In genomic region chr11:60926500-60926899, GRCh38 we compare ENCODE assay signal across 17 cellular contexts. TPM values are rescaled to one million over a fixed set of nuclear protein-coding genes. Genes with fewer than 3 reads are reported as not detected.
DNase-seq lines count a peak whose midpoint lies in the region; ATAC-seq, FAIRE-seq and TF ChIP-seq lines count a peak whose summit lies in the region.
"Had no signal": no experiment of that assay in that cellular context is flagged by ENCODE, and none has a peak within 500 bp of the region (broad histone marks: within the 10 kb centered on the region; RNA-seq: fewer than 3 reads in every experiment).

No MANE protein-coding gene starts in this region.

- no peak overlapping the region for H3K27ac ChIP-seq in K562 (ENCODE audit: extremely low read depth, low read depth, low read length)
- no peak overlapping the region for H3K27ac ChIP-seq in iPS-20b (ENCODE audit: low read length)
- no peak overlapping the region for H3K27ac ChIP-seq in spleen
- no peak overlapping the region for H3K27ac ChIP-seq in stomach
- H3K27ac ChIP-seq: PC-9, SK-N-MC had no signal

- no peaks in the 10 kb centered on the region for H3K9me1 ChIP-seq in K562 (ENCODE audit: control insufficient read depth, insufficient read depth, low read length)

- H3K27ac Mint-ChIP-seq in activated T-helper 17 cell treated with anti-CD3 and anti-CD28 coated beads, Interleukin-2, amount 50 U/mL, for 72 hours: no peak overlapping the region

- no peak overlapping the region for H3K4me2 ChIP-seq in K562 (ENCODE audit: insufficient read depth, low read length)

- no peaks in the 10 kb centered on the region for H3K79me2 ChIP-seq in K562 (ENCODE audit: control insufficient read depth, insufficient read depth, low read length)

- POLR2A ChIA-PET in K562 (lab: Yijun Ruan, JAX): interaction anchor here (1.3 to 1.9 kb wide), 3 partner anchors 11 to 213 kb away, joined by 3 to 7 read pairs (median 3); partner anchors contain the start of gene TMEM109

- no peak for TF ChIP-seq POLR2A in K562 (conservative IDR thresholded peaks at IDR 0.05)
- TF ChIP-seq POLR2A in spleen (IDR thresholded peaks at IDR 0.05): no peak
- TF ChIP-seq POLR2A in stomach (IDR thresholded peaks at IDR 0.05): no peak

- 25% methylated on average over 8 of the region's 8 CpGs for WGBS in K562 (ENCODE audit: insufficient coverage, low coverage, missing lambda C conversion rate)
- WGBS in spleen, 5 donors: 93 to 95% (median 94%) methylated on average over 8 of the region's 8 CpGs
- 88 to 96% (median 91%) methylated on average over 8 of the region's 8 CpGs for WGBS in stomach, 5 donors

- CTCF ChIA-PET in K562 (lab: Yijun Ruan, JAX; ENCODE audit: low intra/inter-chr PET ratio): no interaction called here

- H3K9ac ChIP-seq in K562 (ENCODE audit: insufficient read depth in 1 of 2, low read depth in 2 of 2, low read length in 2 of 2): no peak overlapping the region
- no peak overlapping the region for H3K9ac ChIP-seq in iPS-20b (ENCODE audit: low read depth, low read length)

- H4K20me1 ChIP-seq in K562 (replicated peaks; ENCODE audit: control insufficient read depth, insufficient read depth, low read length): 0 out of 2 replicates have a peak, but pooled peaks cover 10% of the 10 kb centered on the region

- no peak for FAIRE-seq in K562 (lab: Jason Lieb, UNC)
- FAIRE-seq: A204.1, H54 had no signal

- H3K27me3 ChIP-seq in K562 (ENCODE audit: control insufficient read depth in 2 of 2, insufficient read depth in 2 of 2, low read length in 2 of 2): peaks cover 50 to 70% of the 10 kb centered on the region in 2 experiments
- no peaks in the 10 kb centered on the region for H3K27me3 ChIP-seq in iPS-20b (ENCODE audit: insufficient read depth, low read length)
- H3K27me3 ChIP-seq in spleen (replicated peaks in 1 of 7): peaks cover 0 to 35% (median 15%) of the 10 kb centered on the region in 7 donors
- peaks cover 0 to 28% (median 14%) of the 10 kb centered on the region in 3 donors for H3K27me3 ChIP-seq in stomach

- H3K27me3 Mint-ChIP-seq in activated T-helper 17 cell treated with anti-CD3 and anti-CD28 coated beads, Interleukin-2, amount 50 U/mL, for 72 hours: peaks cover 13% of the 10 kb centered on the region

- no peak for TF ChIP-seq RAD21 in K562 (CRISPR knock-in tag; conservative IDR thresholded peaks at IDR 0.05 in 1 of 2, IDR thresholded peaks at IDR 0.05 in 1 of 2)

- peaks cover 10% of the 10 kb centered on the region for H3K4me1 Mint-ChIP-seq in activated T-helper 17 cell treated with anti-CD3 and anti-CD28 coated beads, Interleukin-2, amount 50 U/mL, for 72 hours

- intact Hi-C loops in K562 (cut with micrococcal nuclease): no loop called here
- intact Hi-C loops in spleen (cut with DNase I; ENCODE audit: low total_unique reads): no loop called here
- intact Hi-C loops in stomach (cut with DNase I; ENCODE audit: low total_unique reads): no loop called here

- peaks cover 0 to 22% of the 10 kb centered on the region in 2 experiments; a peak in 3 of 5 replicates for H3K4me1 ChIP-seq in K562 (replicated peaks in 1 of 2; ENCODE audit: control insufficient read depth in 2 of 2, insufficient read depth in 2 of 2, low read length in 2 of 2)
- peaks cover 2% of the 10 kb centered on the region; the same call in 1 of the 2 replicates for H3K4me1 ChIP-seq in iPS-20b (ENCODE audit: insufficient read depth, low read length)
- H3K4me1 ChIP-seq in spleen: peaks cover 9 to 42% (median 31%) of the 10 kb centered on the region in 6 donors
- peaks cover 18 to 50% (median 44%) of the 10 kb centered on the region in 4 donors for H3K4me1 ChIP-seq in stomach

- no peaks in the 10 kb centered on the region for H3K9me3 ChIP-seq in K562 (replicated peaks; ENCODE audit: control insufficient read depth, insufficient read depth, low read depth, low read length)
- H3K9me3 ChIP-seq in iPS-20b (ENCODE audit: insufficient read depth, low read depth, low read length): no peaks in the 10 kb centered on the region
- H3K9me3 ChIP-seq in spleen: no peaks in the 10 kb centered on the region
- no peaks in the 10 kb centered on the region for H3K9me3 ChIP-seq in stomach

- DNase-seq in NCI-H2227 (lab: John Stamatoyannopoulos, UW; ENCODE audit: unreplicated experiment) (peak; percentile 36), NCI-H2227 treated with DMSO at 0.1 percent for 48 hours (lab: John Stamatoyannopoulos, UW) (no peak), K562 (ENCODE audit: extremely low read depth in 1 of 4, low spot score in 3 of 4) (no peak), spleen (peak; percentile 65), COLO829 (ENCODE audit: low spot score) (no peak), stomach (no peak)
- DNase-seq: DND-41, GF-D8, NCI-H2029, NCI-H748 treated with DMSO at 0.1 percent for 48 hours had no signal

- no peaks in the 10 kb centered on the region for H3K9me3 Mint-ChIP-seq in activated T-helper 17 cell treated with anti-CD3 and anti-CD28 coated beads, Interleukin-2, amount 50 U/mL, for 72 hours

- TF ChIP-seq EP300 in K562 (IDR thresholded peaks at IDR 0.05; ENCODE audit: low read length) (no peak), stomach (IDR thresholded peaks at IDR 0.05) (no peak)

- in situ Hi-C loops in K562 (cut with MboI): no loop called here

- H3K36me3 ChIP-seq in K562 (ENCODE audit: control insufficient read depth, insufficient read depth, low read length) (peaks cover 17% of the 10 kb centered on the region; the same call in 2 of the 3 replicates), iPS-20b (ENCODE audit: insufficient read depth, low read depth, low read length) (peaks cover 54% of the 10 kb centered on the region), spleen (peaks cover 0 to 22% (median 17%) of the 10 kb centered on the region in 6 donors), stomach (peaks cover 16 to 52% (median 32%) of the 10 kb centered on the region in 4 donors)

- no TSS peak for BruUV-seq in K562 (replicated peaks; lab: Mats Ljungman, UMichigan)

- H3K4me3 ChIP-seq in K562 (no peak overlapping the region), iPS-20b (ENCODE audit: low read length) (0 out of 2 replicates have a peak overlapping the region, but pooled peaks have one; percentile 91), spleen (no peak overlapping the region), stomach (no peak overlapping the region)
- H3K4me3 ChIP-seq: SK-N-MC had no signal

- no peak for TF ChIP-seq CTCF in K562 (IDR thresholded peaks at IDR 0.05 in 2 of 3, conservative IDR thresholded peaks at IDR 0.05 in 1 of 3; ENCODE audit: insufficient read depth in 2 of 3, low read depth in 1 of 3, low read length in 3 of 3)
- no peak for TF ChIP-seq CTCF in spleen (IDR thresholded peaks at IDR 0.05 in 8 of 11, conservative IDR thresholded peaks at IDR 0.05 in 3 of 11)
- no peak for TF ChIP-seq CTCF in stomach (IDR thresholded peaks at IDR 0.05)

- ATAC-seq in K562: no peak
- no peak for ATAC-seq in activated T-helper 17 cell treated with anti-CD3 and anti-CD28 coated beads, Interleukin-2, amount 50 U/mL, for 72 hours (replicated peaks)

- H3K36me3 Mint-ChIP-seq in activated T-helper 17 cell treated with anti-CD3 and anti-CD28 coated beads, Interleukin-2, amount 50 U/mL, for 72 hours (ENCODE audit: low read depth): peaks cover 27% of the 10 kb centered on the region

- H2AFZ ChIP-seq in K562 (ENCODE audit: low read depth, low read length): no peak overlapping the region
- H2AFZ ChIP-seq: PC-9 had no signal

- no peak overlapping the region for H3K4me3 Mint-ChIP-seq in activated T-helper 17 cell treated with anti-CD3 and anti-CD28 coated beads, Interleukin-2, amount 50 U/mL, for 72 hours

RNA-seq across cellular contexts. Expression of gene TMEM132A, which starts 2.2 kb away (rescaled TPM):
- total RNA-seq in K562 (2011; cell fraction: chromatin; rRNA removed; ENCODE audit: low replicate concordance): 0.77 and 2.6 TPM in 2 replicates
- 1.4 and 2.5 TPM in 2 replicates for total RNA-seq in K562 (2011; cell fraction: nucleolus; rRNA removed)
- 1.2 and 2.1 TPM in 2 replicates for total RNA-seq in K562 (2011; cell fraction: nucleoplasm; rRNA removed)
- total RNA-seq in K562 (2014; rRNA removed): 0.12 and 0.14 TPM in 2 replicates
- total RNA-seq in K562 (2014; rRNA removed; fragmentation: Illumina TruSeq; extraction: Trizol): not detected in 2 replicates
- 0.04 TPM in 1 of 2 replicates, not detected in the other for total RNA-seq in K562 (2015; rRNA removed; fragmentation: Illumina TruSeq; extraction: Trizol)
- total RNA-seq in K562 (2021): 0.24 and 0.47 TPM in 2 replicates
- 0.18 and 0.20 TPM in 2 replicates for polyA plus RNA-seq in K562 (2011; rRNA removed)
- 0.03 and 0.30 TPM in 2 replicates for polyA plus RNA-seq in K562 (2011; cell fraction: cytosol; rRNA removed)
- 1.1 and 3.4 TPM in 2 replicates for polyA plus RNA-seq in K562 (2011; cell fraction: nucleus; rRNA removed)
- 0.12 and 0.26 TPM in 2 replicates for polyA plus RNA-seq in K562 (2012)
- not detected in 2 replicates for polyA plus RNA-seq in K562 (2014; fragmentation: Illumina TruSeq; extraction: Trizol)
- polyA plus RNA-seq in K562 (2014; fragmentation: Nextera tagmentation; extraction: Ambion mirVana): not detected
- 0.93 and 1.1 TPM in 2 replicates for polyA plus RNA-seq in K562 (2014; rRNA removed)
- polyA minus RNA-seq in K562 (2011; rRNA and poly(A)+ RNA removed): 0.15 and 0.46 TPM in 2 replicates
- 0.73 and 1.4 TPM in 2 replicates for polyA minus RNA-seq in K562 (2011; cell fraction: cytosol; rRNA and poly(A)+ RNA removed)
- 1.8 and 2.2 TPM in 2 replicates for polyA minus RNA-seq in K562 (2011; cell fraction: nucleus; rRNA and poly(A)+ RNA removed)
- total RNA-seq in spleen: 10 to 100 TPM in 4 of 7 donors, 1 to 10 TPM in 3; 5.6 to 15.6 (median 13.0) TPM
- polyA plus RNA-seq in spleen: 10 to 100 TPM in 1 of 3 donors, 1 to 10 TPM in 2; 5.7 to 11.4 (median 7.1) TPM
- under 1 TPM in 1 of 2 donors, not detected in 1; 0.29 TPM for total RNA-seq in activated T-helper 17 cell treated with anti-CD3 and anti-CD28 coated beads, Interleukin-2, amount 50 U/mL, for 72 hours
- 100 to 1,000 TPM in 1 of 5 donors, 10 to 100 TPM in 3, 1 to 10 TPM in 1; 8.4 to 142 (median 29.2) TPM for total RNA-seq in stomach
- polyA plus RNA-seq in stomach: 10 to 100 TPM in 2 of 3 donors, 1 to 10 TPM in 1; 8.4 to 62.9 (median 25.2) TPM

RNA-seq across cellular contexts. Expression of gene TMEM109, which starts 12.5 kb away (rescaled TPM):
- total RNA-seq in K562 (2011; cell fraction: chromatin; rRNA removed; ENCODE audit: low replicate concordance): 15.1 and 39.4 TPM in 2 replicates
- 48.2 and 68.0 TPM in 2 replicates for total RNA-seq in K562 (2011; cell fraction: nucleolus; rRNA removed)
- 65.5 and 90.9 TPM in 2 replicates for total RNA-seq in K562 (2011; cell fraction: nucleoplasm; rRNA removed)
- total RNA-seq in K562 (2014; rRNA removed) (26.8 and 48.2 TPM in 2 replicates), K562 (2014; rRNA removed; fragmentation: Illumina TruSeq; extraction: Trizol) (23.3 and 30.5 TPM in 2 replicates), K562 (2015; rRNA removed; fragmentation: Illumina TruSeq; extraction: Trizol) (31.3 and 32.7 TPM in 2 replicates), K562 (2021) (69.8 and 79.0 TPM in 2 replicates), spleen (100 to 1,000 TPM in 6 of 7 donors, 10 to 100 TPM in 1; 82.1 to 125 (median 109) TPM), stomach (10 to 100 TPM; 27.4 to 97.0 (median 80.8) TPM)
- polyA plus RNA-seq in K562 (2011; rRNA removed) (16.2 and 24.9 TPM in 2 replicates), K562 (2014; fragmentation: Illumina TruSeq; extraction: Trizol) (71.3 and 83.1 TPM in 2 replicates), K562 (2014; fragmentation: Nextera tagmentation; extraction: Ambion mirVana) (10 to 100 TPM in 1 of 2 experiments, 1 to 10 TPM in 1; 9.2 to 18.3 TPM), K562 (2014; rRNA removed) (31.7 and 44.0 TPM in 2 replicates), spleen (10 to 100 TPM; 53.6 to 84.7 (median 84.5) TPM), stomach (100 to 1,000 TPM in 1 of 3 donors, 10 to 100 TPM in 2; 31.2 to 122 (median 50.1) TPM)
- 21.6 and 39.6 TPM in 2 replicates for polyA plus RNA-seq in K562 (2011; cell fraction: cytosol; rRNA removed)
- polyA plus RNA-seq in K562 (2011; cell fraction: nucleus; rRNA removed): 16.5 and 20.7 TPM in 2 replicates
- polyA plus RNA-seq in K562 (2012): 43.2 and 51.4 TPM in 2 replicates
- 10.7 and 12.1 TPM in 2 replicates for polyA minus RNA-seq in K562 (2011; rRNA and poly(A)+ RNA removed)
- polyA minus RNA-seq in K562 (2011; cell fraction: cytosol; rRNA and poly(A)+ RNA removed): 20.4 and 24.0 TPM in 2 replicates
- 5.5 and 8.0 TPM in 2 replicates for polyA minus RNA-seq in K562 (2011; cell fraction: nucleus; rRNA and poly(A)+ RNA removed)
- 10 to 100 TPM; 42.8 to 99.7 TPM for total RNA-seq in activated T-helper 17 cell treated with anti-CD3 and anti-CD28 coated beads, Interleukin-2, amount 50 U/mL, for 72 hours

RNA-seq across cellular contexts. Expression of gene PRPF19, which starts 20.1 kb away (rescaled TPM):
- 44.6 and 81.5 TPM in 2 replicates for total RNA-seq in K562 (2011; cell fraction: chromatin; rRNA removed; ENCODE audit: low replicate concordance)
- 57.1 and 61.7 TPM in 2 replicates for total RNA-seq in K562 (2011; cell fraction: nucleolus; rRNA removed)
- total RNA-seq in K562 (2011; cell fraction: nucleoplasm; rRNA removed): 54.4 and 88.4 TPM in 2 replicates
- total RNA-seq in K562 (2014; rRNA removed): 93.5 and 122 TPM in 2 replicates
- total RNA-seq in K562 (2014; rRNA removed; fragmentation: Illumina TruSeq; extraction: Trizol): 58.4 and 68.0 TPM in 2 replicates
- 84.9 and 89.6 TPM in 2 replicates for total RNA-seq in K562 (2015; rRNA removed; fragmentation: Illumina TruSeq; extraction: Trizol)
- total RNA-seq in K562 (2021): 193 and 208 TPM in 2 replicates
- polyA plus RNA-seq in K562 (2011; rRNA removed): 31.5 and 61.8 TPM in 2 replicates
- 40.2 and 96.7 TPM in 2 replicates for polyA plus RNA-seq in K562 (2011; cell fraction: cytosol; rRNA removed)
- polyA plus RNA-seq in K562 (2011; cell fraction: nucleus; rRNA removed): 41.7 and 70.4 TPM in 2 replicates
- 146 and 194 TPM in 2 replicates for polyA plus RNA-seq in K562 (2012)
- polyA plus RNA-seq in K562 (2014; fragmentation: Illumina TruSeq; extraction: Trizol): 212 and 213 TPM in 2 replicates
- 10 to 100 TPM in 1 of 2 experiments, 1 to 10 TPM in 1; 9.4 to 16.5 TPM for polyA plus RNA-seq in K562 (2014; fragmentation: Nextera tagmentation; extraction: Ambion mirVana)
- 73.1 and 73.2 TPM in 2 replicates for polyA plus RNA-seq in K562 (2014; rRNA removed)
- polyA minus RNA-seq in K562 (2011; rRNA and poly(A)+ RNA removed): 23.9 and 28.7 TPM in 2 replicates
- 53.3 and 75.9 TPM in 2 replicates for polyA minus RNA-seq in K562 (2011; cell fraction: cytosol; rRNA and poly(A)+ RNA removed)
- 41.1 and 43.4 TPM in 2 replicates for polyA minus RNA-seq in K562 (2011; cell fraction: nucleus; rRNA and poly(A)+ RNA removed)
- total RNA-seq in spleen: 10 to 100 TPM; 58.7 to 81.1 (median 73.4) TPM
- 10 to 100 TPM; 65.2 to 76.7 (median 66.4) TPM for polyA plus RNA-seq in spleen
- 100 to 1,000 TPM in 1 of 2 donors, 10 to 100 TPM in 1; 80.2 to 165 TPM for total RNA-seq in activated T-helper 17 cell treated with anti-CD3 and anti-CD28 coated beads, Interleukin-2, amount 50 U/mL, for 72 hours
- 10 to 100 TPM in 4 of 5 donors, 1 to 10 TPM in 1; 3.5 to 71.9 (median 41.9) TPM for total RNA-seq in stomach
- 10 to 100 TPM; 54.7 to 86.1 (median 67.2) TPM for polyA plus RNA-seq in stomach

RNA-seq across cellular contexts. Expression of gene SLC15A3, which starts 25.5 kb away (rescaled TPM):
- total RNA-seq in K562 (2011; cell fraction: chromatin; rRNA removed; ENCODE audit: low replicate concordance): not detected in 2 replicates
- not detected in 2 replicates for total RNA-seq in K562 (2011; cell fraction: nucleolus; rRNA removed)
- not detected in 2 replicates for total RNA-seq in K562 (2011; cell fraction: nucleoplasm; rRNA removed)
- total RNA-seq in K562 (2014; rRNA removed) (not detected in 2 replicates), K562 (2014; rRNA removed; fragmentation: Illumina TruSeq; extraction: Trizol) (not detected in 2 replicates), K562 (2015; rRNA removed; fragmentation: Illumina TruSeq; extraction: Trizol) (not detected in 2 replicates), K562 (2021) (0.27 and 0.45 TPM in 2 replicates), spleen (100 to 1,000 TPM in 4 of 7 donors, 10 to 100 TPM in 3; 62.9 to 133 (median 114) TPM), stomach (10 to 100 TPM in 3 of 5 donors, 1 to 10 TPM in 2; 7.9 to 29.5 (median 13.4) TPM)
- polyA plus RNA-seq in K562 (2011; rRNA removed) (not detected in 2 replicates), K562 (2014; fragmentation: Illumina TruSeq; extraction: Trizol) (not detected in 2 replicates), K562 (2014; fragmentation: Nextera tagmentation; extraction: Ambion mirVana) (not detected), K562 (2014; rRNA removed) (0.07 TPM in 1 of 2 replicates, not detected in the other), spleen (100 to 1,000 TPM in 2 of 3 donors, 10 to 100 TPM in 1; 83.8 to 139 (median 115) TPM), stomach (10 to 100 TPM; 25.8 to 33.6 (median 32.2) TPM)
- not detected in 2 replicates for polyA plus RNA-seq in K562 (2011; cell fraction: cytosol; rRNA removed)
- not detected in 2 replicates for polyA plus RNA-seq in K562 (2011; cell fraction: nucleus; rRNA removed)
- polyA plus RNA-seq in K562 (2012): not detected in 2 replicates
- not detected in 2 replicates for polyA minus RNA-seq in K562 (2011; rRNA and poly(A)+ RNA removed)
- not detected in 2 replicates for polyA minus RNA-seq in K562 (2011; cell fraction: cytosol; rRNA and poly(A)+ RNA removed)
- not detected in 2 replicates for polyA minus RNA-seq in K562 (2011; cell fraction: nucleus; rRNA and poly(A)+ RNA removed)
- total RNA-seq in activated T-helper 17 cell treated with anti-CD3 and anti-CD28 coated beads, Interleukin-2, amount 50 U/mL, for 72 hours: 1 to 10 TPM; 1.0 to 1.3 TPM

RNA-seq across cellular contexts. Expression of gene CD6, which starts 45.0 kb away (rescaled TPM):
- not detected in 2 replicates for total RNA-seq in K562 (2011; cell fraction: chromatin; rRNA removed; ENCODE audit: low replicate concordance)
- total RNA-seq in K562 (2011; cell fraction: nucleolus; rRNA removed): not detected in 2 replicates
- not detected in 2 replicates for total RNA-seq in K562 (2011; cell fraction: nucleoplasm; rRNA removed)
- not detected in 2 replicates for total RNA-seq in K562 (2014; rRNA removed)
- not detected in 2 replicates for total RNA-seq in K562 (2014; rRNA removed; fragmentation: Illumina TruSeq; extraction: Trizol)
- total RNA-seq in K562 (2015; rRNA removed; fragmentation: Illumina TruSeq; extraction: Trizol): not detected in 2 replicates
- 0.84 and 1.5 TPM in 2 replicates for total RNA-seq in K562 (2021)
- not detected in 2 replicates for polyA plus RNA-seq in K562 (2011; rRNA removed)
- not detected in 2 replicates for polyA plus RNA-seq in K562 (2011; cell fraction: cytosol; rRNA removed)
- polyA plus RNA-seq in K562 (2011; cell fraction: nucleus; rRNA removed): not detected in 2 replicates
- polyA plus RNA-seq in K562 (2012): not detected in 2 replicates
- polyA plus RNA-seq in K562 (2014; fragmentation: Illumina TruSeq; extraction: Trizol): not detected in 2 replicates
- not detected for polyA plus RNA-seq in K562 (2014; fragmentation: Nextera tagmentation; extraction: Ambion mirVana)
- not detected in 2 replicates for polyA plus RNA-seq in K562 (2014; rRNA removed)
- polyA minus RNA-seq in K562 (2011; rRNA and poly(A)+ RNA removed): not detected in 2 replicates
- polyA minus RNA-seq in K562 (2011; cell fraction: cytosol; rRNA and poly(A)+ RNA removed): not detected in 2 replicates
- not detected in 2 replicates for polyA minus RNA-seq in K562 (2011; cell fraction: nucleus; rRNA and poly(A)+ RNA removed)
- 10 to 100 TPM; 13.4 to 47.6 (median 31.4) TPM for total RNA-seq in spleen
- 10 to 100 TPM; 10.9 to 21.8 (median 20.3) TPM for polyA plus RNA-seq in spleen
- 100 to 1,000 TPM; 254 to 438 TPM for total RNA-seq in activated T-helper 17 cell treated with anti-CD3 and anti-CD28 coated beads, Interleukin-2, amount 50 U/mL, for 72 hours
- 1 to 10 TPM in 3 of 5 donors, not detected in 2; 1.6 to 2.8 (median 2.3) TPM for total RNA-seq in stomach
- 1 to 10 TPM; 1.1 to 1.2 (median 1.1) TPM for polyA plus RNA-seq in stomach
- total RNA-seq: LHCN-M2 had no signal

Comparison
In these comparisons a context has a peak if more than half of its experiments do, and no peak if none do; other contexts are left out.
1. DNase-seq: peak in NCI-H2227 (single experiment) and spleen (single experiment); none in NCI-H2227 treated with DMSO at 0.1 percent for 48 hours (single experiment), K562 (0 of 4), COLO829 (single experiment) and stomach (single experiment).